In the genomic region with DNA sequence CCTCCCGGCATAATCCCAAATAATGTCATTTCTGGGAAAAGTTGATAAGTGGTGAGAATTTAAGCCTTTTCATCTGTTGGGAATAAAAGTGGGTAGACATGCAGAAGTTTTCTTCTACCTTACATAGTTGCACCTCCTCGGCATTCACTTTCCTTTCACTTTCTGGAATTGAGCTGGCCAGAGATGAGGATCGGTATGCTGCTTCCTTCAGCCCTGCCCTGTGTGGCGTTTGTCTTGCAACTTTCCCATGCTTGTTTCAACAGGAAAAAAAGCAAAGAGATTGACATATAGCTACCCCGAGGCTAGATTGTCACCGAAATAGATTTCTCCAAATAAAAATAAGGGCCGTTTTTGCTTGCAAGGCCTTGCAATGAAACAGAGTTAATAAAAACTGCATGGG, we compare ENCODE assay signal across 1 cellular context.
TF ChIP-seq lines count a peak whose summit lies in the region.

No MANE protein-coding gene starts in this region.

TF ChIP-seq in WTC11, 78 proteins besides CTCF, POLR2A, EP300 and RAD21 (continued from another document):
- TF ChIP-seq, protein P1, sequence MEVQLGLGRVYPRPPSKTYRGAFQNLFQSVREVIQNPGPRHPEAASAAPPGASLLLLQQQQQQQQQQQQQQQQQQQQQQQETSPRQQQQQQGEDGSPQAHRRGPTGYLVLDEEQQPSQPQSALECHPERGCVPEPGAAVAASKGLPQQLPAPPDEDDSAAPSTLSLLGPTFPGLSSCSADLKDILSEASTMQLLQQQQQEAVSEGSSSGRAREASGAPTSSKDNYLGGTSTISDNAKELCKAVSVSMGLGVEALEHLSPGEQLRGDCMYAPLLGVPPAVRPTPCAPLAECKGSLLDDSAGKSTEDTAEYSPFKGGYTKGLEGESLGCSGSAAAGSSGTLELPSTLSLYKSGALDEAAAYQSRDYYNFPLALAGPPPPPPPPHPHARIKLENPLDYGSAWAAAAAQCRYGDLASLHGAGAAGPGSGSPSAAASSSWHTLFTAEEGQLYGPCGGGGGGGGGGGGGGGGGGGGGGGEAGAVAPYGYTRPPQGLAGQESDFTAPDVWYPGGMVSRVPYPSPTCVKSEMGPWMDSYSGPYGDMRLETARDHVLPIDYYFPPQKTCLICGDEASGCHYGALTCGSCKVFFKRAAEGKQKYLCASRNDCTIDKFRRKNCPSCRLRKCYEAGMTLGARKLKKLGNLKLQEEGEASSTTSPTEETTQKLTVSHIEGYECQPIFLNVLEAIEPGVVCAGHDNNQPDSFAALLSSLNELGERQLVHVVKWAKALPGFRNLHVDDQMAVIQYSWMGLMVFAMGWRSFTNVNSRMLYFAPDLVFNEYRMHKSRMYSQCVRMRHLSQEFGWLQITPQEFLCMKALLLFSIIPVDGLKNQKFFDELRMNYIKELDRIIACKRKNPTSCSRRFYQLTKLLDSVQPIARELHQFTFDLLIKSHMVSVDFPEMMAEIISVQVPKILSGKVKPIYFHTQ (CRISPR knock-in tag; IDR thresholded peaks at IDR 0.05) = no peak
- TF ChIP-seq, protein P2, sequence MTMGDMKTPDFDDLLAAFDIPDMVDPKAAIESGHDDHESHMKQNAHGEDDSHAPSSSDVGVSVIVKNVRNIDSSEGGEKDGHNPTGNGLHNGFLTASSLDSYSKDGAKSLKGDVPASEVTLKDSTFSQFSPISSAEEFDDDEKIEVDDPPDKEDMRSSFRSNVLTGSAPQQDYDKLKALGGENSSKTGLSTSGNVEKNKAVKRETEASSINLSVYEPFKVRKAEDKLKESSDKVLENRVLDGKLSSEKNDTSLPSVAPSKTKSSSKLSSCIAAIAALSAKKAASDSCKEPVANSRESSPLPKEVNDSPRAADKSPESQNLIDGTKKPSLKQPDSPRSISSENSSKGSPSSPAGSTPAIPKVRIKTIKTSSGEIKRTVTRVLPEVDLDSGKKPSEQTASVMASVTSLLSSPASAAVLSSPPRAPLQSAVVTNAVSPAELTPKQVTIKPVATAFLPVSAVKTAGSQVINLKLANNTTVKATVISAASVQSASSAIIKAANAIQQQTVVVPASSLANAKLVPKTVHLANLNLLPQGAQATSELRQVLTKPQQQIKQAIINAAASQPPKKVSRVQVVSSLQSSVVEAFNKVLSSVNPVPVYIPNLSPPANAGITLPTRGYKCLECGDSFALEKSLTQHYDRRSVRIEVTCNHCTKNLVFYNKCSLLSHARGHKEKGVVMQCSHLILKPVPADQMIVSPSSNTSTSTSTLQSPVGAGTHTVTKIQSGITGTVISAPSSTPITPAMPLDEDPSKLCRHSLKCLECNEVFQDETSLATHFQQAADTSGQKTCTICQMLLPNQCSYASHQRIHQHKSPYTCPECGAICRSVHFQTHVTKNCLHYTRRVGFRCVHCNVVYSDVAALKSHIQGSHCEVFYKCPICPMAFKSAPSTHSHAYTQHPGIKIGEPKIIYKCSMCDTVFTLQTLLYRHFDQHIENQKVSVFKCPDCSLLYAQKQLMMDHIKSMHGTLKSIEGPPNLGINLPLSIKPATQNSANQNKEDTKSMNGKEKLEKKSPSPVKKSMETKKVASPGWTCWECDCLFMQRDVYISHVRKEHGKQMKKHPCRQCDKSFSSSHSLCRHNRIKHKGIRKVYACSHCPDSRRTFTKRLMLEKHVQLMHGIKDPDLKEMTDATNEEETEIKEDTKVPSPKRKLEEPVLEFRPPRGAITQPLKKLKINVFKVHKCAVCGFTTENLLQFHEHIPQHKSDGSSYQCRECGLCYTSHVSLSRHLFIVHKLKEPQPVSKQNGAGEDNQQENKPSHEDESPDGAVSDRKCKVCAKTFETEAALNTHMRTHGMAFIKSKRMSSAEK (CRISPR knock-in tag; IDR thresholded peaks at IDR 0.05; ENCODE audit: borderline replicate concordance) = no peak
- TF ChIP-seq, protein P3, sequence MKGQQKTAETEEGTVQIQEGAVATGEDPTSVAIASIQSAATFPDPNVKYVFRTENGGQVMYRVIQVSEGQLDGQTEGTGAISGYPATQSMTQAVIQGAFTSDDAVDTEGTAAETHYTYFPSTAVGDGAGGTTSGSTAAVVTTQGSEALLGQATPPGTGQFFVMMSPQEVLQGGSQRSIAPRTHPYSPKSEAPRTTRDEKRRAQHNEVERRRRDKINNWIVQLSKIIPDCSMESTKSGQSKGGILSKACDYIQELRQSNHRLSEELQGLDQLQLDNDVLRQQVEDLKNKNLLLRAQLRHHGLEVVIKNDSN (CRISPR knock-in tag; IDR thresholded peaks at IDR 0.05) = no peak
- TF ChIP-seq NR1H2 (CRISPR knock-in tag; IDR thresholded peaks at IDR 0.05) (no peak), TEAD4 (CRISPR knock-in tag; IDR thresholded peaks at IDR 0.05) (no peak), TEAD1 (CRISPR knock-in tag; IDR thresholded peaks at IDR 0.05) (no peak), MYBL2 (CRISPR knock-in tag; IDR thresholded peaks at IDR 0.05) (no peak)
- TF ChIP-seq, protein P4, sequence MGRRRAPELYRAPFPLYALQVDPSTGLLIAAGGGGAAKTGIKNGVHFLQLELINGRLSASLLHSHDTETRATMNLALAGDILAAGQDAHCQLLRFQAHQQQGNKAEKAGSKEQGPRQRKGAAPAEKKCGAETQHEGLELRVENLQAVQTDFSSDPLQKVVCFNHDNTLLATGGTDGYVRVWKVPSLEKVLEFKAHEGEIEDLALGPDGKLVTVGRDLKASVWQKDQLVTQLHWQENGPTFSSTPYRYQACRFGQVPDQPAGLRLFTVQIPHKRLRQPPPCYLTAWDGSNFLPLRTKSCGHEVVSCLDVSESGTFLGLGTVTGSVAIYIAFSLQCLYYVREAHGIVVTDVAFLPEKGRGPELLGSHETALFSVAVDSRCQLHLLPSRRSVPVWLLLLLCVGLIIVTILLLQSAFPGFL (CRISPR knock-in tag; IDR thresholded peaks at IDR 0.05; ENCODE audit: borderline replicate concordance) = no peak
